ENCODE assay signal across 17 cellular contexts in the genomic region with DNA sequence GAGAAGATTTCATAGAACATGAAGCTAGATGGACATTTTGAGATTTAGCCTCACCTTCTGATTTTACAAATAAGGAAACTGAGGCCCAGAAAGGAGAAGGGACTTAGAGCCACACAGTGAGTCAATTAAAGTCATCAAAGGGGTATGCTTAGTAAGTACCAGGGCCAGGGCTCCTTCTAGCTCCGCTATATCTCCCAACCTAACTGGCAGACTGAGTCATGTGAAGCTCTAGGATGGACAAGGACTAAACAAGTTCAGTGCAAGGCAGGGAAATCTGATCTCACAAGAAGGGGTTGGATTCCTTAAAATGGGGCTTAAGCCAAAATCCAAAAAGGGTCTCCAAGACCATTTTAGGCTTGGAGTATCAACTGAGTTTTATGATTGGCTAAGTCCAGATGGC.
DNase-seq lines count a peak whose midpoint lies in the region; ATAC-seq and TF ChIP-seq lines count a peak whose summit lies in the region.
"Had no signal": no experiment of that assay in that cellular context is flagged by ENCODE, and none has a peak within 500 bp of the region (broad histone marks: within the 10 kb centered on the region; RNA-seq: fewer than 3 reads in every experiment).

No MANE protein-coding gene starts in this region.

- no peak for TF ChIP-seq CTCF in AG04450 (IDR thresholded peaks at IDR 0.05; ENCODE audit: low read depth, low read length)
- no peak for TF ChIP-seq CTCF in OCI-LY7 (conservative IDR thresholded peaks at IDR 0.05; ENCODE audit: low read length)
- no peak for TF ChIP-seq CTCF in osteocyte (IDR thresholded peaks at IDR 0.05)

- peak overlapping the region; percentile 91 for H2AFZ ChIP-seq in OCI-LY7 (ENCODE audit: low read length)

- no TSS peak for BruUV-seq in OCI-LY7 (replicated peaks; lab: Mats Ljungman, UMichigan)

- peaks cover 1% of the 10 kb centered on the region for H3K27me3 Mint-ChIP-seq in osteocyte (ENCODE audit: unreplicated experiment)

- peak overlapping the region; percentile 92 for H3K27ac Mint-ChIP-seq in osteocyte (ENCODE audit: unreplicated experiment)
- H3K27ac Mint-ChIP-seq: naive thymus-derived CD8-positive, alpha-beta T cell had no signal

- ATAC-seq in GM19324 (IDR thresholded peaks at IDR 0.05; ENCODE audit: low FRiP score, unreplicated experiment) = no peak
- no peak for ATAC-seq in HG03442 (IDR thresholded peaks at IDR 0.05; ENCODE audit: unreplicated experiment)

- H3K27ac ChIP-seq in AG04450 (ENCODE audit: low read depth, low read length) = peak overlapping the region; percentile 83
- H3K27ac ChIP-seq in OCI-LY7 (ENCODE audit: low read depth, low read length, poor library complexity, severe bottlenecking) = no peak overlapping the region
- H3K27ac ChIP-seq in epithelial cell of prostate = peak overlapping the region; percentile 93

- H3K36me3 ChIP-seq in OCI-LY7 (ENCODE audit: insufficient read depth, low read length) = no peaks in the 10 kb centered on the region

- H3K4me1 Mint-ChIP-seq in osteocyte (ENCODE audit: unreplicated experiment) = peaks cover 32% of the 10 kb centered on the region

- peak overlapping the region; percentile 58 for H3K4me2 ChIP-seq in OCI-LY7 (ENCODE audit: low read length)

- H3K36me3 Mint-ChIP-seq in osteocyte (ENCODE audit: unreplicated experiment) = no peaks in the 10 kb centered on the region
- H3K36me3 Mint-ChIP-seq: naive thymus-derived CD8-positive, alpha-beta T cell had no signal

- peaks cover 19% of the 10 kb centered on the region for H3K4me1 ChIP-seq in OCI-LY7 (ENCODE audit: insufficient read depth, low read length, poor library complexity, severe bottlenecking)

- POLR2A ChIA-PET in AG04450 (lab: Yijun Ruan, JAX) (no interaction called here), OCI-LY7 (lab: Charles Lee) (interaction anchor here (0.7 to 2.1 kb wide), 8 partner anchors 11 to 217 kb away, joined by 3 to 6 read pairs (median 4); no protein-coding TSS in a partner anchor)

- no peaks in the 10 kb centered on the region for H3K9me2 ChIP-seq in OCI-LY7 (ENCODE audit: insufficient read depth, low read length)

- no peaks in the 10 kb centered on the region for H4K20me1 ChIP-seq in OCI-LY7 (ENCODE audit: insufficient read depth, low read length)

- H3K9me3 Mint-ChIP-seq in osteocyte (ENCODE audit: unreplicated experiment) = no peaks in the 10 kb centered on the region
- H3K9me3 Mint-ChIP-seq: naive thymus-derived CD8-positive, alpha-beta T cell had no signal

- DNase-seq in AG04450 (ENCODE audit: low read depth, low spot score) = no peak
- DNase-seq in OCI-LY7 (ENCODE audit: low spot score) = no peak
- DNase-seq in epithelial cell of prostate (ENCODE audit: low read depth, low spot score) = no peak
- DNase-seq in osteocyte (ENCODE audit: extremely low spot score, unreplicated experiment) = no peak
- no peak for DNase-seq in DMS153 (lab: John Stamatoyannopoulos, UW)
- no peak for DNase-seq in NCI-H187 (lab: John Stamatoyannopoulos, UW)
- DNase-seq: activated naive CD4-positive, alpha-beta T cell treated with anti-CD3 and anti-CD28 coated beads, Interleukin-2, amount 50 U/mL, for 16 hours; DMS79 treated with DMSO at 0.1 percent for 48 hours; KG1; naive thymus-derived CD8-positive, alpha-beta T cell; NCI-H187 treated with DMSO at 0.1 percent for 48 hours; NCI-H774; SHP77 treated with DMSO at 0.1 percent for 48 hours had no signal

- H3K79me2 ChIP-seq in OCI-LY7 (ENCODE audit: insufficient read depth, low read depth, low read length) = no peaks in the 10 kb centered on the region

- CTCF ChIA-PET in AG04450 (lab: Charles Lee) = interaction anchor here (1.1 to 1.4 kb wide), 2 partner anchors 18 to 209 kb away, joined by 3 to 4 read pairs; no protein-coding TSS in a partner anchor
- CTCF ChIA-PET in OCI-LY7 (lab: Charles Lee; ENCODE audit: unreplicated experiment) = interaction anchor here (0.6 kb wide), 1 partner anchor 28 kb away, joined by 3 read pairs; no protein-coding TSS in a partner anchor

- H3K9me3 ChIP-seq in AG04450 (ENCODE audit: control insufficient read depth, insufficient read depth, low read length) = no peaks in the 10 kb centered on the region
- H3K9me3 ChIP-seq in OCI-LY7 (ENCODE audit: low read length) = no peaks in the 10 kb centered on the region

- H3K27me3 ChIP-seq in AG04450 (ENCODE audit: control insufficient read depth, insufficient read depth, low read length) = no peaks in the 10 kb centered on the region

- no peak overlapping the region for H3K4me3 ChIP-seq in AG04450 (ENCODE audit: low read depth, low read length)
- H3K4me3 ChIP-seq in OCI-LY7 (ENCODE audit: low read depth, low read length, poor library complexity, severe bottlenecking) = no peak overlapping the region
- H3K4me3 ChIP-seq: coronary artery, skin epidermis had no signal

- no peak overlapping the region for H3K4me3 Mint-ChIP-seq in osteocyte (ENCODE audit: unreplicated experiment)
- H3K4me3 Mint-ChIP-seq: naive thymus-derived CD8-positive, alpha-beta T cell had no signal

- intact Hi-C loops in OCI-LY7 (cut with micrococcal nuclease; ENCODE audit: unreplicated experiment) = loop anchor here (1.0 to 5.0 kb wide), 2 partner anchors 216 to 288 kb away; a partner anchor contains a TSS
